ENCODE assay signal across 9 cellular contexts in the genomic region with DNA sequence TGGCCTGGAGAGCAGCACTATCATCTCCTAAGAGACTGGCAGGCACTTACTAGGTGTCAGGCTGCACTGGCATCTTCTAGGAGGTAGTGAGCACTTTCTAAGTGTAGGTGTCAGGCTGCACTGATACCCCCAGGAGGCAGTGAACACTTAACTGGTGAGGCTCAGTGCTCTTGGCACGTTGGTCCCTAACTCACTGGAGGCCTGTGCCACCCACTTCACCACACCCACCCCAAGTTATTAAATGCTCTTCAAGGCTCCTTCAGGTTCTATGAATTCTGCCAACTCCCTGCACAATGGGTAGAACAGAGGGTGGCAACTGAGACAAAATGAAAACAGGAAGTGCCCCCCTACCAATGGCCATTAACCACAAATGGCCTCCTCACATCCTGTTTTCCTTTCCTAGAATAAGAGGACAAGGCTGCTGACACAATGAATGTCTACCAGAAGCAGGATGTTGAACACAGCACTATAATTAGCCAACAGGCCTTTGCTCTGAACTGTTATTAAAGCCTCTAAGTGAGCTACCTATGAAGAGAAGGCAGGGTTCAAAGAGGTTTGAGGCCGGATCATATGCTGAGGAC. TPM values are rescaled to one million over a fixed set of nuclear protein-coding genes. Genes with fewer than 3 reads are reported as not detected.
DNase-seq lines count a peak whose midpoint lies in the region; ATAC-seq, FAIRE-seq and TF ChIP-seq lines count a peak whose summit lies in the region.
"Had no signal": no experiment of that assay in that cellular context is flagged by ENCODE, and none has a peak within 500 bp of the region (broad histone marks: within the 10 kb centered on the region; RNA-seq: fewer than 3 reads in every experiment).

No MANE protein-coding gene starts in this region.

- intact Hi-C loops in A673 (cut with micrococcal nuclease; ENCODE audit: unreplicated experiment), result no loop called here

- POLR2A ChIA-PET in A673 (lab: Charles Lee; ENCODE audit: low non-redundant PET), result no interaction called here

- no TSS peak for BruUV-seq in A673 (replicated peaks; lab: Mats Ljungman, UMichigan)

- no peaks in the 10 kb centered on the region for H3K9me3 ChIP-seq in A673 (ENCODE audit: low read depth, low read length, poor library complexity, severe bottlenecking)

- FAIRE-seq in GM12892 (lab: Jason Lieb, UNC), result no peak

- TF ChIP-seq CTCF in A673 (conservative IDR thresholded peaks at IDR 0.05; ENCODE audit: low read depth, low read length) (no peak), HL-60 (IDR thresholded peaks at IDR 0.05; ENCODE audit: insufficient read depth, low read length) (no peak)

- no peak for ATAC-seq in GM19328 (IDR thresholded peaks at IDR 0.05; ENCODE audit: unreplicated experiment)
- ATAC-seq in HG03354 (IDR thresholded peaks at IDR 0.05; ENCODE audit: poor library complexity, severe bottlenecking, unreplicated experiment), result no peak

- H3K36me3 ChIP-seq in A673 (ENCODE audit: insufficient read depth, low read length, poor library complexity, severe bottlenecking), result peaks cover 45% of the 10 kb centered on the region

- CTCF ChIA-PET in A673 (lab: Charles Lee), result interaction anchor here (0.6 to 0.7 kb wide), 2 partner anchors 28 to 45 kb away, joined by 3 to 4 read pairs; no protein-coding TSS in a partner anchor

- no peak for TF ChIP-seq POLR2A in GM12892 (IDR thresholded peaks at IDR 0.05; ENCODE audit: low read depth, low read length)

- H3K27me3 ChIP-seq in A673 (replicated peaks; ENCODE audit: insufficient read depth, low read depth, low read length, poor library complexity) (no peaks in the 10 kb centered on the region), HL-60 (ENCODE audit: insufficient read depth, poor library complexity, severe bottlenecking) (no peaks in the 10 kb centered on the region)

- peak; percentile 83 for DNase-seq in A673 (ENCODE audit: low spot score)
- peak in 1 of 2 experiments; percentile 67 for DNase-seq in HL-60 (ENCODE audit: low read depth in 1 of 2, low spot score in 1 of 2)
- peak; percentile 80 for DNase-seq in RPMI8226
- peak; percentile 31 for DNase-seq in germinal center (ENCODE audit: low spot score)
- DNase-seq in GM12892 (ENCODE audit: insufficient read length), result no peak
- DNase-seq in SK-N-DZ (ENCODE audit: low spot score), result no peak

- no peak overlapping the region for H3K4me3 ChIP-seq in A673 (ENCODE audit: low read depth, low read length, poor library complexity, severe bottlenecking)
- H3K4me3 ChIP-seq in HL-60 (replicated peaks; ENCODE audit: insufficient read depth, low read length), result no peak overlapping the region

- H3K27ac ChIP-seq in A673 (ENCODE audit: low read depth, low read length, poor library complexity, severe bottlenecking) (no peak overlapping the region), HL-60 (replicated peaks) (0 out of 2 replicates have a peak overlapping the region, but pooled peaks have one; percentile 30)

- H3K4me1 ChIP-seq in A673 (ENCODE audit: insufficient read depth, low read length, poor library complexity, severe bottlenecking), result peaks cover 20% of the 10 kb centered on the region

RNA-seq across cellular contexts. Expression of gene NCOA5, which starts 29.4 kb away (rescaled TPM):
- 44.1 and 55.4 TPM in 2 replicates for total RNA-seq in A673 (2021)
- 14.5 TPM for polyA plus RNA-seq in GM12892 (2012; ENCODE audit: missing spikeins)
- 28.4 and 30.3 TPM in 2 replicates for polyA plus RNA-seq in SK-N-DZ (2014; cell fraction: cytosol; rRNA removed)
- polyA plus RNA-seq in SK-N-DZ (2014; cell fraction: nucleus; rRNA removed), result 25.6 and 28.6 TPM in 2 replicates

RNA-seq across cellular contexts. Expression of gene SLC12A5, which starts 31.4 kb away (rescaled TPM):
- total RNA-seq in A673 (2021), result 20.0 and 20.9 TPM in 2 replicates
- polyA plus RNA-seq in GM12892 (2012; ENCODE audit: missing spikeins), result 2.3 TPM
- polyA plus RNA-seq in SK-N-DZ (2014; cell fraction: cytosol; rRNA removed), result 0.52 and 0.55 TPM in 2 replicates
- 4.7 and 9.5 TPM in 2 replicates for polyA plus RNA-seq in SK-N-DZ (2014; cell fraction: nucleus; rRNA removed)
- total RNA-seq: myocyte had no signal

RNA-seq across cellular contexts. Expression of gene MMP9, which starts 51.7 kb away (rescaled TPM):
- total RNA-seq in A673 (2021), result 2.4 and 2.8 TPM in 2 replicates
- 0.15 TPM for polyA plus RNA-seq in GM12892 (2012; ENCODE audit: missing spikeins)
- 0.26 TPM in 1 of 2 replicates, not detected in the other for polyA plus RNA-seq in SK-N-DZ (2014; cell fraction: cytosol; rRNA removed)
- polyA plus RNA-seq in SK-N-DZ (2014; cell fraction: nucleus; rRNA removed), result not detected in 2 replicates
- total RNA-seq: myocyte had no signal

RNA-seq across cellular contexts. Expression of gene CD40, which starts 57.7 kb away (rescaled TPM):
- 16.3 and 18.7 TPM in 2 replicates for total RNA-seq in A673 (2021)
- polyA plus RNA-seq in GM12892 (2012; ENCODE audit: missing spikeins), result 159 TPM
- polyA plus RNA-seq in SK-N-DZ (2014; cell fraction: cytosol; rRNA removed), result 0.77 and 1.1 TPM in 2 replicates
- polyA plus RNA-seq in SK-N-DZ (2014; cell fraction: nucleus; rRNA removed), result 0.32 and 2.1 TPM in 2 replicates

Comparison
In these comparisons a context has a peak if more than half of its experiments do, and no peak if none do; other contexts are left out.
1. DNase-seq: peak in A673 (single experiment), RPMI8226 (single experiment) and germinal center (single experiment); none in GM12892 (single experiment) and SK-N-DZ (single experiment).